Comparison of ENCODE assay signal across 10 cellular contexts in the genomic region with DNA sequence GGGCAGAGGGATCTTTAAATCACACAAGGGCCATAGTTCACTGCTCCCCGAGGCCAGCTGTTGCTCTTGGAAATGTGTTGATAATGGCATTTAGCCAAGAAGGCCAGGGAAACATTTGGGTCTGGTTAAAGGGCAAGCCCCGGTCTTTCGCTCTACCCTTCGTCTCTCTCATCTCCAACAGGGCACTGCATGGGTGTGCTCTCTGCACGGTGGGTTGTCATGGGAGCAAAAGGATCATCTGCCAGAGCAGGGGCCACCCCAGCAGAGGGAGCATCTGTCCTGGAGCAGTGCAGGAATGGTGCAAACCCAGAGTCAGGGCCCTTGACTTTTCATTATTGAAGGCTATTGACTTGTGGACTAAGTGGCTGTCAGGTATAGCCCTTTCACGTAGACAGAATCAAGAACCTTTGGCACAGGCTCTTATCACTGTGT. TPM values are rescaled to one million over a fixed set of nuclear protein-coding genes. Genes with fewer than 3 reads are reported as not detected.
DNase-seq lines count a peak whose midpoint lies in the region; ATAC-seq lines count a peak whose summit lies in the region.
"Had no signal": no experiment of that assay in that cellular context is flagged by ENCODE, and none has a peak within 500 bp of the region (broad histone marks: within the 10 kb centered on the region; RNA-seq: fewer than 3 reads in every experiment).

No MANE protein-coding gene starts in this region.

- H3K27me3 ChIP-seq in neuronal stem cell (ENCODE audit: control insufficient read depth in 3 of 3, insufficient read depth in 3 of 3, low read depth in 1 of 3, low read length in 3 of 3) (no peaks in the 10 kb centered on the region), Karpas-422 (ENCODE audit: low read length) (no peaks in the 10 kb centered on the region)

- no peaks in the 10 kb centered on the region for H3K79me2 ChIP-seq in Karpas-422 (ENCODE audit: low read length)

- H3K36me3 ChIP-seq in neuronal stem cell (replicated peaks in 1 of 2; ENCODE audit: control insufficient read depth in 2 of 2, insufficient read depth in 2 of 2, low read length in 2 of 2) (no peaks in the 10 kb centered on the region), Karpas-422 (ENCODE audit: insufficient read depth, low read length) (no peaks in the 10 kb centered on the region)

- no peak overlapping the region for H2BK15ac ChIP-seq in neuronal stem cell (ENCODE audit: low read length)

- H3K79me1 ChIP-seq in neuronal stem cell (ENCODE audit: low read depth, low read length) = no peaks in the 10 kb centered on the region

- peak overlapping the region; percentile 25 for H3K18ac ChIP-seq in neuronal stem cell (ENCODE audit: low read length)

- no peak overlapping the region for H2BK120ac ChIP-seq in neuronal stem cell (ENCODE audit: low read depth, low read length)

- H3K4ac ChIP-seq in neuronal stem cell (ENCODE audit: low read length) = no peak overlapping the region

- no peaks in the 10 kb centered on the region for H3K9me2 ChIP-seq in Karpas-422 (replicated peaks; ENCODE audit: insufficient read depth, low read length)

- H3K9me3 ChIP-seq in neuronal stem cell (replicated peaks in 1 of 2; ENCODE audit: control insufficient read depth in 2 of 2, insufficient read depth in 1 of 2, low read depth in 1 of 2, low read length in 2 of 2) (no peaks in the 10 kb centered on the region), Karpas-422 (ENCODE audit: low read length) (no peaks in the 10 kb centered on the region)

- no peak overlapping the region for H4K8ac ChIP-seq in neuronal stem cell (ENCODE audit: low read depth, low read length)

- H2BK5ac ChIP-seq in neuronal stem cell (ENCODE audit: low read length) = no peak overlapping the region

- no peaks in the 10 kb centered on the region for H4K20me1 ChIP-seq in Karpas-422 (ENCODE audit: insufficient read depth, low read depth, low read length)

- H3K27ac ChIP-seq in neuronal stem cell (replicated peaks; ENCODE audit: low read length) (no peak overlapping the region), Karpas-422 (ENCODE audit: low read length) (no peak overlapping the region)

- H2AK5ac ChIP-seq in neuronal stem cell (ENCODE audit: low read depth, low read length) = no peak overlapping the region

- H3K4me3 ChIP-seq in neuronal stem cell (ENCODE audit: low read length in 2 of 2) (no peak overlapping the region), Karpas-422 (ENCODE audit: low read length) (no peak overlapping the region)

- no peak overlapping the region for H3K14ac ChIP-seq in neuronal stem cell (ENCODE audit: low read length)

- no peak overlapping the region for H2AFZ ChIP-seq in neuronal stem cell (ENCODE audit: low read length)
- H2AFZ ChIP-seq in Karpas-422 (ENCODE audit: low read length) = no peak overlapping the region

- no CpG with 5 or more reads among the region's 6 CpGs for WGBS in neuronal stem cell (ENCODE audit: extremely low coverage in 2 of 2, insufficient read length in 2 of 2, insufficient replicate concordance in 1 of 2), 2 donors

- no peak overlapping the region for H4K91ac ChIP-seq in neuronal stem cell (ENCODE audit: low read depth, low read length, poor library complexity)

- peaks cover under 1 to 6% of the 10 kb centered on the region in 2 donors for H3K4me1 ChIP-seq in neuronal stem cell (ENCODE audit: control insufficient read depth in 2 of 2, insufficient read depth in 1 of 2, low read depth in 1 of 2, low read length in 2 of 2)
- H3K4me1 ChIP-seq in Karpas-422 (ENCODE audit: low read length) = peaks cover 18% of the 10 kb centered on the region

- no peak overlapping the region for H2BK12ac ChIP-seq in neuronal stem cell (ENCODE audit: low read length)

- no peak overlapping the region for H3K23ac ChIP-seq in neuronal stem cell (ENCODE audit: low read depth, low read length, poor library complexity)

- H3K9ac ChIP-seq in neuronal stem cell (ENCODE audit: low read depth, low read length, poor library complexity) = no peak overlapping the region
- H3K9ac ChIP-seq in Karpas-422 (ENCODE audit: low read length) = no peak overlapping the region

- H3K4me2 ChIP-seq in neuronal stem cell (ENCODE audit: insufficient read depth, low read length, poor library complexity, severe bottlenecking) = no peak overlapping the region
- no peak overlapping the region for H3K4me2 ChIP-seq in Karpas-422 (ENCODE audit: low read depth, low read length, poor library complexity, severe bottlenecking)

- DNase-seq in EL (peak; percentile 26), NCI-H69 (lab: John Stamatoyannopoulos, UW) (peak; percentile 60), fibroblast of gingiva (ENCODE audit: low read depth) (peak; percentile 34), neuronal stem cell (ENCODE audit: low spot score) (peak; percentile 11), Karpas-422 (no peak)
- DNase-seq in activated effector memory CD4-positive, alpha-beta T cell treated with Interleukin-2 at 50 U/mL for 16 hours = no peak
- DNase-seq: activated CD8-positive, alpha-beta memory T cell treated with anti-CD3 and anti-CD28 coated beads for 24 hours; NCI-H187 treated with DMSO at 0.1 percent for 48 hours had no signal

- no peak for ATAC-seq in GM19023 (IDR thresholded peaks at IDR 0.05; ENCODE audit: unreplicated experiment)
- no peak for ATAC-seq in HG02870 (IDR thresholded peaks at IDR 0.05; ENCODE audit: unreplicated experiment)

RNA-seq across cellular contexts. Expression of gene PGRMC2, which starts 22.7 kb away (rescaled TPM):
- 62.3 TPM for polyA plus RNA-seq in neuronal stem cell (2013, experiment 1 of 2)
- polyA plus RNA-seq in neuronal stem cell (2013, experiment 2 of 2) = 63.6 TPM
- 23.2 and 29.9 TPM in 2 replicates for total RNA-seq in Karpas-422 (2014; rRNA removed; shearing (Covaris generic); ENCODE audit: low replicate concordance)

Comparison
In these comparisons a context has a peak if more than half of its experiments do, and no peak if none do; other contexts are left out.
1. DNase-seq: peak in EL (single experiment), NCI-H69 (single experiment), fibroblast of gingiva (single experiment) and neuronal stem cell (single experiment); none in activated effector memory CD4-positive, alpha-beta T cell treated with Interleukin-2 at 50 U/mL for 16 hours (single experiment) and Karpas-422 (single experiment).